In the genomic region with DNA sequence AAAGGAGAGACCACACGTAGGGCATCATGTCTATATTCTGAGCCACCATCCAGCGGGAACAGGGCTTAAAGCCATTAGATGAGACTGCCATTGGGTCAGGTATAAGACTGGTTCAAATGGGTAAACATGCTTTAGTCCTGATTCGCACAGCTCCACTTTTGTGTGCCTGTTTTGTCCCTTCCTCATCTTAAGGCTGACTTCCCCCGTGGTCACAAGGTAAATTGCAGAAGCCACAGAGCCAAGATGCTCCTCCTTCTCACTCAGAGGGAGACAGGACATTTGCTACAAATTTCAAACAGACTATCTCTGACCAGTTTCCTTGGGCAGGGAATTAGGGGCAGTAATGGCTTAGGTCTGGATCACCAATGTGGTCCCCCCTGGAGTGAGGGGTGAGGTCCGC, we compare ENCODE assay signal across 23 cellular contexts. TPM values are rescaled to one million over a fixed set of nuclear protein-coding genes. Genes with fewer than 3 reads are reported as not detected.
DNase-seq lines count a peak whose midpoint lies in the region; TF ChIP-seq lines count a peak whose summit lies in the region.
"Had no signal": no experiment of that assay in that cellular context is flagged by ENCODE, and none has a peak within 500 bp of the region (broad histone marks: within the 10 kb centered on the region; RNA-seq: fewer than 3 reads in every experiment).

No MANE protein-coding gene starts in this region.

- peak in 3 of 11 experiments; percentile 18 to 42 (median 19) for TF ChIP-seq CTCF in spleen (IDR thresholded peaks at IDR 0.05 in 8 of 11, conservative IDR thresholded peaks at IDR 0.05 in 3 of 11)
- TF ChIP-seq CTCF in esophagus squamous epithelium (IDR thresholded peaks at IDR 0.05), result no peak

- H3K9me3 Mint-ChIP-seq in dendritic cell treated with granulocyte-macrophage colony-stimulating factor and Interleukin-4, amounts not matched to agents 40 ng/mL and 50 ng/mL, for 4 days, result no peaks in the 10 kb centered on the region
- H3K9me3 Mint-ChIP-seq: activated CD4-positive, alpha-beta memory T cell treated with anti-CD3 and anti-CD28 coated beads for 36 hours; activated naive CD4-positive, alpha-beta T cell treated with anti-CD3 and anti-CD28 coated beads for 36 hours; neural crest cell; stimulated activated effector memory CD8-positive, alpha-beta T cell treated with anti-CD3 and anti-CD28 coated beads, Interleukin-12 subunit alpha, Interleukin-12 subunit beta, amount 100 ng/mL, for 72 hours had no signal

- no peaks in the 10 kb centered on the region for H3K27me3 Mint-ChIP-seq in dendritic cell treated with granulocyte-macrophage colony-stimulating factor and Interleukin-4, amounts not matched to agents 40 ng/mL and 50 ng/mL, for 4 days

- no peaks in the 10 kb centered on the region for H3K36me3 Mint-ChIP-seq in dendritic cell treated with granulocyte-macrophage colony-stimulating factor and Interleukin-4, amounts not matched to agents 40 ng/mL and 50 ng/mL, for 4 days (ENCODE audit: low read depth)
- H3K36me3 Mint-ChIP-seq: activated CD4-positive, alpha-beta memory T cell treated with anti-CD3 and anti-CD28 coated beads for 36 hours; stimulated activated effector memory CD8-positive, alpha-beta T cell treated with anti-CD3 and anti-CD28 coated beads, Interleukin-12 subunit alpha, Interleukin-12 subunit beta, amount 100 ng/mL, for 72 hours had no signal

- intact Hi-C loops in dendritic cell treated with granulocyte-macrophage colony-stimulating factor and Interleukin-4, amounts not matched to agents 40 ng/mL and 50 ng/mL, for 4 days (cut with micrococcal nuclease), result no loop called here
- intact Hi-C loops in spleen (cut with DNase I; ENCODE audit: low total_unique reads), result no loop called here
- intact Hi-C loops in esophagus squamous epithelium (cut with DNase I), result no loop called here

- peaks cover 39 to 100% (median 94%) of the 10 kb centered on the region in 6 donors for H3K4me1 ChIP-seq in spleen
- peaks cover 0 to 58% (median 29%) of the 10 kb centered on the region in 3 donors for H3K4me1 ChIP-seq in esophagus squamous epithelium

- WGBS in spleen, 5 donors, result 67 to 78% (median 75%) methylated on average over 5 of the region's 5 CpGs
- 85 to 87% methylated on average over 4 to 5 of the region's 5 CpGs for whole genome bisulfite sequencing in esophagus squamous epithelium, 2 donors

- TF ChIP-seq POLR2A in spleen (IDR thresholded peaks at IDR 0.05) (no peak), esophagus squamous epithelium (IDR thresholded peaks at IDR 0.05) (no peak)

- H3K4me3 ChIP-seq in spleen, result peak overlapping the region in 1 of 8 donors; percentile 36
- H3K4me3 ChIP-seq in esophagus squamous epithelium, result no peak overlapping the region

- peak; percentile 18 for DNase-seq in SIG-M5 treated with dmso at 0.1 percent for 504 hours (lab: John Stamatoyannopoulos, UW; ENCODE audit: unreplicated experiment)
- DNase-seq in SIG-M5 (lab: John Stamatoyannopoulos, UW), result no peak
- DNase-seq in NOMO-1 treated with DMSO at 0.1 percent for 48 hours (lab: John Stamatoyannopoulos, UW; ENCODE audit: unreplicated experiment), result peak; percentile 71
- DNase-seq in spleen, result no peak
- DNase-seq in esophagus squamous epithelium (lab: John Stamatoyannopoulos, UW), result no peak
- DNase-seq in GM19238 (ENCODE audit: insufficient read length, low spot score), result no peak
- no peak for DNase-seq in effector CD8-positive, alpha-beta T cell (lab: John Stamatoyannopoulos, UW)
- DNase-seq: activated CD4-positive, alpha-beta memory T cell treated with anti-CD3 and anti-CD28 coated beads for 36 hours; activated naive CD4-positive, alpha-beta T cell treated with anti-CD3 and anti-CD28 coated beads for 36 hours; activated T-cell treated with anti-CD3 and anti-CD28 coated beads, Interleukin-2, amount 50 U/mL, for 1 hour; islet precursor cell; NCI-H1417; T-helper 1 cell; WERI-Rb-1 had no signal

- H3K9me3 ChIP-seq in spleen (no peaks in the 10 kb centered on the region), esophagus squamous epithelium (no peaks in the 10 kb centered on the region)

- no peak overlapping the region for H3K4me3 Mint-ChIP-seq in dendritic cell treated with granulocyte-macrophage colony-stimulating factor and Interleukin-4, amounts not matched to agents 40 ng/mL and 50 ng/mL, for 4 days
- H3K4me3 Mint-ChIP-seq: activated CD4-positive, alpha-beta memory T cell treated with anti-CD3 and anti-CD28 coated beads for 36 hours; activated naive CD4-positive, alpha-beta T cell treated with anti-CD3 and anti-CD28 coated beads for 36 hours; neural crest cell; stimulated activated effector memory CD8-positive, alpha-beta T cell treated with anti-CD3 and anti-CD28 coated beads, Interleukin-12 subunit alpha, Interleukin-12 subunit beta, amount 100 ng/mL, for 72 hours had no signal

- H3K27me3 ChIP-seq in spleen (replicated peaks in 1 of 7), result no peaks in the 10 kb centered on the region
- no peaks in the 10 kb centered on the region for H3K27me3 ChIP-seq in esophagus squamous epithelium

- H3K27ac ChIP-seq in spleen (peak overlapping the region; percentile 47 to 100 (median 84)), esophagus squamous epithelium (no peak overlapping the region)
- H3K27ac ChIP-seq: 22Rv1, C4-2B, RWPE1, WERI-Rb-1 had no signal

- peaks cover 83% of the 10 kb centered on the region for H3K4me1 Mint-ChIP-seq in dendritic cell treated with granulocyte-macrophage colony-stimulating factor and Interleukin-4, amounts not matched to agents 40 ng/mL and 50 ng/mL, for 4 days (ENCODE audit: low read depth)
- H3K4me1 Mint-ChIP-seq: neural crest cell had no signal

- H3K36me3 ChIP-seq in spleen (no peaks in the 10 kb centered on the region), esophagus squamous epithelium (no peaks in the 10 kb centered on the region)
- H3K36me3 ChIP-seq: WERI-Rb-1 had no signal

- H3K27ac Mint-ChIP-seq in dendritic cell treated with granulocyte-macrophage colony-stimulating factor and Interleukin-4, amounts not matched to agents 40 ng/mL and 50 ng/mL, for 4 days, result peak overlapping the region; percentile 83
- H3K27ac Mint-ChIP-seq: activated CD4-positive, alpha-beta memory T cell treated with anti-CD3 and anti-CD28 coated beads for 36 hours; activated naive CD4-positive, alpha-beta T cell treated with anti-CD3 and anti-CD28 coated beads for 36 hours; stimulated activated effector memory CD8-positive, alpha-beta T cell treated with anti-CD3 and anti-CD28 coated beads, Interleukin-12 subunit alpha, Interleukin-12 subunit beta, amount 100 ng/mL, for 72 hours had no signal

RNA-seq across cellular contexts. Expression of a gene that starts 11.4 kb away (rescaled TPM):
- total RNA-seq in spleen (100 to 1,000 TPM; 146 to 291 (median 232) TPM), esophagus squamous epithelium (10 to 100 TPM; 33.8 to 96.8 (median 84.8) TPM)
- polyA plus RNA-seq in spleen, result 100 to 1,000 TPM; 119 to 150 (median 122) TPM

RNA-seq across cellular contexts. Expression of a gene that starts 57.1 kb away (rescaled TPM):
- 1 to 10 TPM in 1 of 7 donors, under 1 TPM in 2, not detected in 4; 0.19 to 2.1 (median 0.25) TPM for total RNA-seq in spleen
- under 1 TPM in 2 of 3 donors, not detected in 1; 0.06 to 0.07 TPM for polyA plus RNA-seq in spleen
- total RNA-seq in esophagus squamous epithelium, result not detected
- total RNA-seq: activated CD4-positive, alpha-beta memory T cell treated with anti-CD3 and anti-CD28 coated beads for 36 hours; activated naive CD4-positive, alpha-beta T cell treated with anti-CD3 and anti-CD28 coated beads for 36 hours; astrocyte; chondrocyte; fibroblast of villous mesenchyme; neural crest cell had no signal

Comparison
In these comparisons a context has a peak if more than half of its experiments do, and no peak if none do; other contexts are left out.
1. DNase-seq: peak in SIG-M5 treated with dmso at 0.1 percent for 504 hours (single experiment) and NOMO-1 treated with DMSO at 0.1 percent for 48 hours (single experiment); none in SIG-M5 (single experiment), spleen (single experiment), esophagus squamous epithelium (single experiment), GM19238 (single experiment) and effector CD8-positive, alpha-beta T cell (single experiment).
2. H3K27ac ChIP-seq: peak in spleen (8 of 8); none in esophagus squamous epithelium (0 of 4).